Comparison of ENCODE assay signal across 17 cellular contexts in genomic region chr6:70411542-70411941, GRCh38. TPM values are rescaled to one million over a fixed set of nuclear protein-coding genes. Genes with fewer than 3 reads are reported as not detected.
DNase-seq lines count a peak whose midpoint lies in the region; ATAC-seq, FAIRE-seq and TF ChIP-seq lines count a peak whose summit lies in the region.
"Had no signal": no experiment of that assay in that cellular context is flagged by ENCODE, and none has a peak within 500 bp of the region (broad histone marks: within the 10 kb centered on the region; RNA-seq: fewer than 3 reads in every experiment).

No MANE protein-coding gene starts in this region.

- peaks cover 27% of the 10 kb centered on the region for H3K79me2 ChIP-seq in HepG2 (ENCODE audit: insufficient read depth, low read length)

- H3K4me1 ChIP-seq in HepG2 (ENCODE audit: insufficient read depth, low read length) (peaks cover 38% of the 10 kb centered on the region), right lobe of liver (peaks cover 0 to 11% (median 2%) of the 10 kb centered on the region in 4 donors)

- peaks cover 18% of the 10 kb centered on the region for H3K27me3 Mint-ChIP-seq in activated CD4-positive, alpha-beta memory T cell treated with anti-CD3 and anti-CD28 coated beads, Interleukin-2, amount 10 ng/mL, durations not matched to agents 7 days and 5 days
- peaks cover 15% of the 10 kb centered on the region for H3K27me3 Mint-ChIP-seq in type B pancreatic cell

- 54% methylated on average over 4 of the region's 4 CpGs for WGBS in HepG2 (ENCODE audit: low lambda C conversion rate)
- 81% methylated on average over 4 of the region's 4 CpGs for WGBS in right lobe of liver (ENCODE audit: insufficient coverage, low coverage, low lambda C conversion rate, missing lambda C conversion rate)

- peaks cover 25% of the 10 kb centered on the region for H3K4me1 Mint-ChIP-seq in activated CD4-positive, alpha-beta memory T cell treated with anti-CD3 and anti-CD28 coated beads, Interleukin-2, amount 10 ng/mL, durations not matched to agents 7 days and 5 days
- peaks cover 11% of the 10 kb centered on the region for H3K4me1 Mint-ChIP-seq in type B pancreatic cell (ENCODE audit: unreplicated experiment)

- in situ Hi-C loops in HepG2 (cut with HindIII; ENCODE audit: extremely low pct_ligation_motif_present, low pct_unique_long_range_greater_than_20kb): no loop called here

- no peaks in the 10 kb centered on the region; a peak in 1 of 5 replicates for H3K27me3 ChIP-seq in HepG2 (ENCODE audit: control insufficient read depth in 1 of 2, insufficient read depth in 2 of 2, low read length in 2 of 2)
- H3K27me3 ChIP-seq in right lobe of liver: no peaks in the 10 kb centered on the region

- CTCF ChIA-PET in HepG2 (lab: Yijun Ruan, JAX; ENCODE audit: low intra/inter-chr PET ratio, low total read pairs): no interaction called here
- CTCF ChIA-PET in activated CD4-positive, alpha-beta memory T cell treated with anti-CD3 and anti-CD28 coated beads, Interleukin-2, amount 10 ng/mL, durations not matched to agents 7 days and 5 days (lab: Charles Lee): interaction anchor here (3.7 kb wide), 1 partner anchor 42 kb away, joined by 25 read pairs; no protein-coding TSS in a partner anchor

- no peak overlapping the region for H2AFZ ChIP-seq in HepG2 (ENCODE audit: low read length)

- intact Hi-C loops in HepG2 (cut with micrococcal nuclease; ENCODE audit: unreplicated experiment) (no loop called here), right lobe of liver (cut with DNase I) (no loop called here), left colon (cut with DNase I, micrococcal nuclease) (loop anchor here in 1 of 2 donors (5.0 kb wide), 1 partner anchor 256 kb away; the partner anchor contains the start of gene SMAP1)

- peak overlapping the region; percentile 87 for H3K4me3 Mint-ChIP-seq in activated CD4-positive, alpha-beta memory T cell treated with anti-CD3 and anti-CD28 coated beads, Interleukin-2, amount 10 ng/mL, durations not matched to agents 7 days and 5 days
- H3K4me3 Mint-ChIP-seq in type B pancreatic cell: peak overlapping the region; percentile 94

- FAIRE-seq in HepG2 (lab: Jason Lieb, UNC): no peak

- H3K9me3 ChIP-seq in HepG2 (ENCODE audit: low read length) (no peaks in the 10 kb centered on the region), right lobe of liver (no peaks in the 10 kb centered on the region)
- H3K9me3 ChIP-seq: HAP-1 had no signal

- peaks cover 7% of the 10 kb centered on the region for H3K36me3 Mint-ChIP-seq in activated CD4-positive, alpha-beta memory T cell treated with anti-CD3 and anti-CD28 coated beads, Interleukin-2, amount 10 ng/mL, durations not matched to agents 7 days and 5 days (ENCODE audit: low read depth)
- peaks cover 3% of the 10 kb centered on the region for H3K36me3 Mint-ChIP-seq in type B pancreatic cell

- H4K20me1 ChIP-seq in HepG2 (ENCODE audit: insufficient read depth, low read length): no peaks in the 10 kb centered on the region

- ATAC-seq in HepG2 (no peak), right lobe of liver (no peak), left colon (peak; percentile 62), HG02870 (IDR thresholded peaks at IDR 0.05; ENCODE audit: unreplicated experiment) (no peak), left lobe of liver (no peak)

- no peak overlapping the region for H3K27ac ChIP-seq in HepG2 (ENCODE audit: extremely low read length, insufficient read depth, low read length)
- no peak overlapping the region for H3K27ac ChIP-seq in right lobe of liver
- H3K27ac ChIP-seq: KMS-11, SK-N-MC, WERI-Rb-1 had no signal

- BruUV-seq in HepG2 (replicated peaks; lab: Mats Ljungman, UMichigan): no TSS peak

- H3K27ac Mint-ChIP-seq in activated CD4-positive, alpha-beta memory T cell treated with anti-CD3 and anti-CD28 coated beads, Interleukin-2, amount 10 ng/mL, durations not matched to agents 7 days and 5 days: no peak overlapping the region
- H3K27ac Mint-ChIP-seq in type B pancreatic cell: peak overlapping the region; percentile 45

- H3K9me3 Mint-ChIP-seq in activated CD4-positive, alpha-beta memory T cell treated with anti-CD3 and anti-CD28 coated beads, Interleukin-2, amount 10 ng/mL, durations not matched to agents 7 days and 5 days: no peaks in the 10 kb centered on the region
- no peaks in the 10 kb centered on the region for H3K9me3 Mint-ChIP-seq in type B pancreatic cell

- H3K4me2 ChIP-seq in HepG2 (ENCODE audit: low read depth, low read length): peak overlapping the region; percentile 69

- TF ChIP-seq POLR2A in HepG2 (IDR thresholded peaks at IDR 0.05; ENCODE audit: insufficient read depth in 1 of 2, low read depth in 2 of 2, low read length in 2 of 2) (no peak), right lobe of liver (IDR thresholded peaks at IDR 0.05) (no peak)

- H3K36me3 ChIP-seq in HepG2 (replicated peaks in 1 of 2; ENCODE audit: control insufficient read depth in 1 of 2, insufficient read depth in 2 of 2, low read length in 2 of 2) (0 out of 5 replicates have a peak, but pooled peaks cover 0 to 1% of the 10 kb centered on the region in 2 experiments), right lobe of liver (no peaks in the 10 kb centered on the region)
- H3K36me3 ChIP-seq: WERI-Rb-1 had no signal

- TF ChIP-seq CTCF in HepG2 (CRISPR knock-in tag; IDR thresholded peaks at IDR 0.05) (no peak), right lobe of liver (IDR thresholded peaks at IDR 0.05) (no peak), type B pancreatic cell (conservative IDR thresholded peaks at IDR 0.05) (no peak)

- DNase-seq in HepG2 (ENCODE audit: low spot score): peak; percentile 56
- no peak for DNase-seq in right lobe of liver
- no peak for DNase-seq in activated CD4-positive, alpha-beta memory T cell treated with anti-CD3 and anti-CD28 coated beads, Interleukin-2, amount 10 ng/mL, durations not matched to agents 7 days and 5 days
- peak in 1 of 2 donors; percentile 30 for DNase-seq in left colon
- DNase-seq in type B pancreatic cell (ENCODE audit: extremely low spot score, unreplicated experiment): no peak
- no peak for DNase-seq in cerebellar cortex (ENCODE audit: low spot score)
- no peak for DNase-seq in left lobe of liver (ENCODE audit: low spot score)
- DNase-seq: activated CD8-positive, alpha-beta memory T cell treated with anti-CD3 and anti-CD28 coated beads, Interleukin-2, amount 50 U/mL, for 48 hours; aorta; DMS79 treated with DMSO at 0.1 percent for 48 hours; NCI-H187 treated with DMSO at 0.1 percent for 48 hours; NCI-H510A treated with DMSO at 0.1 percent for 48 hours; WERI-Rb-1 had no signal

- H3K9ac ChIP-seq in HepG2 (ENCODE audit: insufficient read depth, low read depth, low read length): no peak overlapping the region
- H3K9ac ChIP-seq: KMS-11 had no signal

- POLR2A ChIA-PET in HepG2 (lab: Yijun Ruan, JAX): interaction anchor here (4.0 kb wide), 1 partner anchor 13 kb away, joined by 75 read pairs; no protein-coding TSS in a partner anchor
- POLR2A ChIA-PET in activated CD4-positive, alpha-beta memory T cell treated with anti-CD3 and anti-CD28 coated beads, Interleukin-2, amount 10 ng/mL, durations not matched to agents 7 days and 5 days (lab: Charles Lee): interaction anchor here (1.0 kb wide), 1 partner anchor 260 kb away, joined by 3 read pairs; no protein-coding TSS in a partner anchor

- no peak for TF ChIP-seq RAD21 in HepG2 (CRISPR knock-in tag; IDR thresholded peaks at IDR 0.05)

- H3K4me3 ChIP-seq in HepG2 (replicated peaks in 1 of 3; ENCODE audit: insufficient read depth in 1 of 3, low read depth in 2 of 3, low read length in 3 of 3) (no peak overlapping the region), right lobe of liver (no peak overlapping the region)
- H3K4me3 ChIP-seq: HAP-1 had no signal

- peak in 1 of 2 experiments; percentile 6; a peak in 1 of 4 replicates for TF ChIP-seq EP300 in HepG2 (IDR thresholded peaks at IDR 0.05; ENCODE audit: low read depth in 2 of 2, low read length in 2 of 2)
- 0 out of 2 replicates have a peak, but pooled peaks have one; percentile 19 for TF ChIP-seq EP300 in HepG2 (CRISPR knock-in tag; IDR thresholded peaks at IDR 0.05; ENCODE audit: borderline replicate concordance)

TF ChIP-seq in HepG2, 621 proteins besides CTCF, POLR2A, EP300 and RAD21 (continues in another document):
- peak; percentile 12 for TF ChIP-seq TEAD3 (CRISPR knock-in tag; optimal IDR thresholded peaks at IDR 0.05; ENCODE audit: borderline replicate concordance)
- peak; percentile 40; the same call in 1 of the 2 replicates for TF ChIP-seq ATF7 (IDR thresholded peaks at IDR 0.05)
- TF ChIP-seq ATF7 (CRISPR knock-in tag; IDR thresholded peaks at IDR 0.05): no peak
- no peak for TF ChIP-seq MYC (CRISPR knock-in tag; IDR thresholded peaks at IDR 0.05; ENCODE audit: borderline replicate concordance)
- no peak for TF ChIP-seq ZNF24 (IDR thresholded peaks at IDR 0.05)

RNA-seq across cellular contexts. Expression of gene FAM135A, which starts 1.8 kb away (rescaled TPM):
- 26.9 and 32.9 TPM in 2 replicates for total RNA-seq in HepG2 (2016; rRNA removed; fragmentation: Illumina TruSeq; extraction: Trizol)
- total RNA-seq in HepG2 (2016; cell fraction: cytosol; rRNA removed; fragmentation: Illumina TruSeq; extraction: Trizol; ENCODE audit: low read depth): 17.8 and 19.2 TPM in 2 replicates
- 24.5 and 33.7 TPM in 2 replicates for total RNA-seq in HepG2 (2016; cell fraction: insoluble cytoplasmic fraction; rRNA removed; fragmentation: Illumina TruSeq; extraction: Trizol)
- total RNA-seq in HepG2 (2016; cell fraction: membrane; rRNA removed; fragmentation: Illumina TruSeq; extraction: Trizol): 22.1 and 25.4 TPM in 2 replicates
- total RNA-seq in HepG2 (2016; cell fraction: nucleus; rRNA removed; fragmentation: Illumina TruSeq; extraction: Trizol): 40.9 and 41.2 TPM in 2 replicates
- polyA plus RNA-seq in HepG2 (2011; rRNA removed): 24.3 and 31.5 TPM in 2 replicates
- 10.3 and 14.3 TPM in 2 replicates for polyA plus RNA-seq in HepG2 (2011; cell fraction: cytosol; rRNA removed)
- polyA plus RNA-seq in HepG2 (2011; cell fraction: nucleus; rRNA removed): 19.3 and 22.2 TPM in 2 replicates
- 12.7 and 14.8 TPM in 2 replicates for polyA plus RNA-seq in HepG2 (2012)
- 2.7 and 3.1 TPM in 2 replicates for polyA plus RNA-seq in HepG2 (2016; cell fraction: cytosol; fragmentation: Illumina TruSeq; extraction: Trizol; ENCODE audit: low read depth)
- polyA plus RNA-seq in HepG2 (2016; cell fraction: insoluble cytoplasmic fraction; fragmentation: Illumina TruSeq; extraction: Trizol; ENCODE audit: low read depth): 23.1 and 24.1 TPM in 2 replicates
- 6.4 and 6.7 TPM in 2 replicates for polyA plus RNA-seq in HepG2 (2016; cell fraction: membrane; fragmentation: Illumina TruSeq; extraction: Trizol; ENCODE audit: low read depth)
- 21.1 and 25.9 TPM in 2 replicates for polyA plus RNA-seq in HepG2 (2016; cell fraction: nucleus; fragmentation: Illumina TruSeq; extraction: Trizol; ENCODE audit: insufficient read depth, low read depth)
- 10.7 and 43.1 TPM in 2 replicates for polyA minus RNA-seq in HepG2 (2011; rRNA and poly(A)+ RNA removed; ENCODE audit: low replicate concordance)
- polyA minus RNA-seq in HepG2 (2011; cell fraction: cytosol; rRNA and poly(A)+ RNA removed): 26.6 and 32.6 TPM in 2 replicates
- polyA minus RNA-seq in HepG2 (2011; cell fraction: nucleus; rRNA and poly(A)+ RNA removed): 173 and 226 TPM in 2 replicates
- total RNA-seq in right lobe of liver: 10 to 100 TPM in 2 of 6 experiments, 1 to 10 TPM in 4; 3.9 to 17.0 (median 8.0) TPM
- 1 to 10 TPM; 9.2 to 10.0 TPM for total RNA-seq in activated CD4-positive, alpha-beta memory T cell treated with anti-CD3 and anti-CD28 coated beads, Interleukin-2, amount 10 ng/mL, durations not matched to agents 7 days and 5 days
- total RNA-seq in left colon: 10 to 100 TPM; 54.4 to 68.4 TPM
- 26.5 and 33.4 TPM in 2 replicates for total RNA-seq in type B pancreatic cell (ENCODE audit: low replicate concordance)
- total RNA-seq in left lobe of liver: 3.9 TPM
